In genomic region chr13:90395348-90395747, GRCh38 we compare ENCODE assay signal across 11 cellular contexts.
"Had no signal": no experiment of that assay in that cellular context is flagged by ENCODE, and none has a peak within 500 bp of the region (broad histone marks: within the 10 kb centered on the region; RNA-seq: fewer than 3 reads in every experiment).

No MANE protein-coding gene starts in this region.

- H3K27ac ChIP-seq: GM23248 had no signal

- H3K9me3 ChIP-seq: HAP-1 had no signal

- H3K4me2 ChIP-seq: GM23338 had no signal

- DNase-seq: GM23248, GOT3, H7, H9, HCEC 1CT, HFFc6 had no signal

- H3K4me3 ChIP-seq: GM23248, GM23338, HAP-1 had no signal

- H2AFZ ChIP-seq: GM23248 had no signal

- H3K9ac ChIP-seq: GM23248 had no signal

- H3K4me1 ChIP-seq: HAP-1 had no signal

- FAIRE-seq: H1, H54 had no signal

- H3K36me3 ChIP-seq: HAP-1 had no signal

- ATAC-seq: GM23338, HCT116 had no signal
